Comparison of ENCODE assay signal across 18 cellular contexts in the genomic region with DNA sequence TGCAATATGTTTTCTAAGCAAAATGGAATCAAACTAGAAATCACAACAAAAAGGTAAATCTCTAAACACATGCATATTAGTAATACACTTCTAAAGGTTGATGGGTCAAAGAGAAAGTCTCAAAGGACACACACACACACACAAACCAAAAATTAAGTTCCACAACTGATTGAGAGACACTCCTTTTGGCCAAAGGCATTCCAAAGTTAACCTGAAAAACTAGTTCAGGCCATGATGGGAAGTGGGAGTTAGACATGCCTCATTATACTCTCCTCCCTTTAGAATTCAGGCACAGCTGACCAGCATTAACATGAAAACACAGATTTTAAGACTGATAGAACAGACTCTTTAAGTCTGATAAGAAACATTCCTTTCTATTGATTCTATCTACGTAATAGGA.
"Had no signal": no experiment of that assay in that cellular context is flagged by ENCODE, and none has a peak within 500 bp of the region (broad histone marks: within the 10 kb centered on the region; RNA-seq: fewer than 3 reads in every experiment).

No MANE protein-coding gene starts in this region.

- H3K36me3 ChIP-seq: cardiac muscle cell, neural progenitor cell, right atrium auricular region, transverse colon, WERI-Rb-1 had no signal

- H2AFZ ChIP-seq: neural progenitor cell had no signal

- H3K4me3 ChIP-seq: cardiac muscle cell, mucosa of descending colon, neural progenitor cell, right atrium auricular region, transverse colon had no signal

- H3K27ac ChIP-seq: cardiac muscle cell, neural progenitor cell, right atrium auricular region, transverse colon, WERI-Rb-1 had no signal

- H3K4me2 ChIP-seq: neural progenitor cell had no signal

- H3K9me3 ChIP-seq: mucosa of descending colon, right atrium auricular region had no signal

- H3K4me1 ChIP-seq: neural progenitor cell, right atrium auricular region, transverse colon had no signal

- DNase-seq: activated CD4-positive, alpha-beta T cell treated with anti-CD3 and anti-CD28 coated beads for 1 hour; activated CD8-positive, alpha-beta memory T cell treated with anti-CD3 and anti-CD28 coated beads for 24 hours; activated CD8-positive, alpha-beta memory T cell treated with anti-CD3 and anti-CD28 coated beads, Interleukin-2, amount 50 U/mL, for 48 hours; activated effector memory CD4-positive, alpha-beta T cell treated with anti-CD3 and anti-CD28 coated beads, Interleukin-2, amount 50 U/mL, for 16 hours; activated naive CD4-positive, alpha-beta T cell treated with anti-CD3 and anti-CD28 coated beads, Interleukin-2, amount 50 U/mL, for 16 hours; activated T-cell treated with anti-CD3 and anti-CD28 coated beads, Interleukin-2, amount 50 U/mL, for 48 hours; dermis blood vessel endothelial cell; foreskin melanocyte; kidney glomerular epithelial cell; left ventricle myocardium superior; mucosa of descending colon; naive B cell; stimulated activated CD4-positive, alpha-beta T cell treated with anti-CD3 and anti-CD28 coated beads, Interleukin-2, amount 100 ng/mL, for 48 hours; transverse colon; WERI-Rb-1 had no signal

- H3K27me3 ChIP-seq: cardiac muscle cell, neural progenitor cell, right atrium auricular region, transverse colon had no signal

- ATAC-seq: left ventricle myocardium superior, mucosa of descending colon had no signal

- H3K9ac ChIP-seq: neural progenitor cell had no signal
